Comparison of ENCODE assay signal across 20 cellular contexts in genomic region chr5:518721-519120, GRCh38.
"Had no signal": no experiment of that assay in that cellular context is flagged by ENCODE, and none has a peak within 500 bp of the region (broad histone marks: within the 10 kb centered on the region; RNA-seq: fewer than 3 reads in every experiment).

No MANE protein-coding gene starts in this region.

- FAIRE-seq: TTC549 had no signal

- DNase-seq: activated B cell treated with CpG ODN at 0.5 μM for 24 hours; activated CD4-positive, alpha-beta T cell treated with anti-CD3 and anti-CD28 coated beads, Interleukin-2, amount 10 ng/mL, durations not matched to agents 24 days and 14 days; activated CD8-positive, alpha-beta memory T cell treated with anti-CD3 and anti-CD28 coated beads, Interleukin-2, amount 50 U/mL, for 4 hours; activated CD8-positive, alpha-beta T cell treated with anti-CD3 and anti-CD28 coated beads, Interleukin-2, amount 10 ng/mL, durations not matched to agents 7 days and 5 days; activated gamma-delta T cell treated with Interleukin-2 at 50 U/mL for 16 hours; activated T-cell treated with anti-CD3 and anti-CD28 coated beads, Interleukin-2, amount 50 U/mL, for 72 hours; amniotic stem cell; cortex of kidney; effector memory CD8-positive, alpha-beta T cell; foreskin melanocyte; head of caudate nucleus; lower lobe of right lung; naive B cell; ovary; sigmoid colon; stimulated activated CD4-positive, alpha-beta T cell treated with anti-CD3 and anti-CD28 coated beads, Interleukin-12 subunit alpha, Interleukin-12 subunit beta, amount 100 ng/mL, for 4 hours; stimulated activated CD4-positive, alpha-beta T cell treated with anti-CD3 and anti-CD28 coated beads, Interleukin-2, amount 100 ng/mL, for 24 hours had no signal

- ATAC-seq: activated CD8-positive, alpha-beta T cell treated with anti-CD3 and anti-CD28 coated beads, Interleukin-2, amount 10 ng/mL, durations not matched to agents 7 days and 5 days; activated T-cell treated with anti-CD3 and anti-CD28 coated beads, Interleukin-2, amount 50 U/mL, for 72 hours; effector memory CD8-positive, alpha-beta T cell; lower lobe of right lung; stimulated activated effector memory CD8-positive, alpha-beta T cell treated with anti-CD3 and anti-CD28 coated beads, Interleukin-12 subunit alpha, Interleukin-12 subunit beta, amount 100 ng/mL, for 72 hours had no signal

- H3K4me3 ChIP-seq: lower lobe of right lung, neural progenitor cell, ovary, sigmoid colon had no signal

- H3K27me3 ChIP-seq: ovary had no signal

- H3K27ac ChIP-seq: lower lobe of right lung, neural progenitor cell, ovary, sigmoid colon had no signal

- H3K36me3 ChIP-seq: lower lobe of right lung, neural progenitor cell, ovary, sigmoid colon had no signal

- H3K9me3 ChIP-seq: lower lobe of right lung, ovary, sigmoid colon had no signal
